1 cellular context compared by ENCODE assay signal in the genomic region with DNA sequence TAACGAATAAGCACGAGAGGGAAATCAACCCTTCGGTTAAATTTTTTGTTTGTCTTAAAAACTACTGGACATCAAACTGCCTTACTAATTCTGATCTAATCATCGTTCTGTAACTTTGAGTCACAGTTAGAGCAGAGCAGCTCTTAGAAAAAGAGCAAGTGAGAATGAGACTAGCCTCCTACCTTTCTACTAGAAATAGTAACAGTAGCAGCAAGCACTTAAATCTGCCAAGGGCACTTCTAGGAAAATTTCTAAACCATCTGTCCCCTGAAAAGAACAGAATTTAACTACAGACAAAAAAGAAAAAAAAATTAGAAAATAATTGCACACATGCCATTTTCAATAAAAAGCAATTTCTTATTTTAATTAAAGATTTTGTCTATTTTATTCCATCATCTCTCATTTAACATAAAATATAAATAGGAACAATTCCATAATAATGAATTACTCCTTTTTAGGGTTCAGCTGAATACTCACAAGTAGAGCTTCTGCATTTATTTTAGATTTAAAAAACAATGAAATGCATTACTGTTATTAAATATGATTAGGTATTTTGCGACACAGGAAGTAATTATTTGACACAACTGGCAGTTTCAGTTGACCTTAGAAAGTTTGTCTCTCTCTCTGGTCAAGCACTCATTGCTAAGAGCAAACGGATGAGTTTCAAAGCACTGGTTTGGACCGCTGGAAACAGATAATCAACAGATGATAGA.
TF ChIP-seq lines count a peak whose summit lies in the region.

No MANE protein-coding gene starts in this region.

TF ChIP-seq in GM12878, 131 proteins besides CTCF, POLR2A, EP300 and RAD21 (continued from another document):
- TF ChIP-seq, protein P1, sequence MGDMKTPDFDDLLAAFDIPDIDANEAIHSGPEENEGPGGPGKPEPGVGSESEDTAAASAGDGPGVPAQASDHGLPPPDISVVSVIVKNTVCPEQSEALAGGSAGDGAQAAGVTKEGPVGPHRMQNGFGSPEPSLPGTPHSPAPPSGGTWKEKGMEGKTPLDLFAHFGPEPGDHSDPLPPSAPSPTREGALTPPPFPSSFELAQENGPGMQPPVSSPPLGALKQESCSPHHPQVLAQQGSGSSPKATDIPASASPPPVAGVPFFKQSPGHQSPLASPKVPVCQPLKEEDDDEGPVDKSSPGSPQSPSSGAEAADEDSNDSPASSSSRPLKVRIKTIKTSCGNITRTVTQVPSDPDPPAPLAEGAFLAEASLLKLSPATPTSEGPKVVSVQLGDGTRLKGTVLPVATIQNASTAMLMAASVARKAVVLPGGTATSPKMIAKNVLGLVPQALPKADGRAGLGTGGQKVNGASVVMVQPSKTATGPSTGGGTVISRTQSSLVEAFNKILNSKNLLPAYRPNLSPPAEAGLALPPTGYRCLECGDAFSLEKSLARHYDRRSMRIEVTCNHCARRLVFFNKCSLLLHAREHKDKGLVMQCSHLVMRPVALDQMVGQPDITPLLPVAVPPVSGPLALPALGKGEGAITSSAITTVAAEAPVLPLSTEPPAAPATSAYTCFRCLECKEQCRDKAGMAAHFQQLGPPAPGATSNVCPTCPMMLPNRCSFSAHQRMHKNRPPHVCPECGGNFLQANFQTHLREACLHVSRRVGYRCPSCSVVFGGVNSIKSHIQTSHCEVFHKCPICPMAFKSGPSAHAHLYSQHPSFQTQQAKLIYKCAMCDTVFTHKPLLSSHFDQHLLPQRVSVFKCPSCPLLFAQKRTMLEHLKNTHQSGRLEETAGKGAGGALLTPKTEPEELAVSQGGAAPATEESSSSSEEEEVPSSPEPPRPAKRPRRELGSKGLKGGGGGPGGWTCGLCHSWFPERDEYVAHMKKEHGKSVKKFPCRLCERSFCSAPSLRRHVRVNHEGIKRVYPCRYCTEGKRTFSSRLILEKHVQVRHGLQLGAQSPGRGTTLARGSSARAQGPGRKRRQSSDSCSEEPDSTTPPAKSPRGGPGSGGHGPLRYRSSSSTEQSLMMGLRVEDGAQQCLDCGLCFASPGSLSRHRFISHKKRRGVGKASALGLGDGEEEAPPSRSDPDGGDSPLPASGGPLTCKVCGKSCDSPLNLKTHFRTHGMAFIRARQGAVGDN (IDR thresholded peaks at IDR 0.05), result peak; percentile 56; the same call in 1 of the 2 replicates
- TF ChIP-seq BMI1 (IDR thresholded peaks at IDR 0.05; ENCODE audit: borderline replicate concordance), result no peak
